ENCODE assay signal across 16 cellular contexts in genomic region chr16:54048994-54049929, GRCh38.
DNase-seq lines count a peak whose midpoint lies in the region; ATAC-seq and TF ChIP-seq lines count a peak whose summit lies in the region.
"Had no signal": no experiment of that assay in that cellular context is flagged by ENCODE, and none has a peak within 500 bp of the region (broad histone marks: within the 10 kb centered on the region; RNA-seq: fewer than 3 reads in every experiment).

No MANE protein-coding gene starts in this region.

- 73 to 85% methylated on average over 10 of the region's 10 CpGs for WGBS in upper lobe of left lung, 2 donors

- TF ChIP-seq CTCF in BE2C (IDR thresholded peaks at IDR 0.05; ENCODE audit: low read depth, low read length) (no peak), HFF-Myc (IDR thresholded peaks at IDR 0.05; ENCODE audit: low read depth, low read length, missing control alignments) (no peak), progenitor cell of endocrine pancreas (IDR thresholded peaks at IDR 0.05; ENCODE audit: unreplicated experiment) (no peak), upper lobe of left lung (IDR thresholded peaks at IDR 0.05) (no peak)

- ATAC-seq in Right ventricle myocardium superior (ENCODE audit: poor library complexity) (no peak), upper lobe of left lung (ENCODE audit: low FRiP score in 2 of 2) (no peak)
- ATAC-seq: activated T-cell treated with anti-CD3 and anti-CD28 coated beads, Interleukin-2, amount 50 U/mL, for 72 hours; foreskin keratinocyte; right cardiac atrium had no signal

- H3K27me3 ChIP-seq in BE2C = no peaks in the 10 kb centered on the region
- no peaks in the 10 kb centered on the region for H3K27me3 ChIP-seq in upper lobe of left lung
- H3K27me3 ChIP-seq: foreskin keratinocyte had no signal

- H3K4me3 ChIP-seq in BE2C (ENCODE audit: low read depth, low read length) (peak overlapping the region; percentile 19; the same call in 1 of the 2 replicates), HFF-Myc (replicated peaks; ENCODE audit: low read depth, low read length) (no peak overlapping the region), upper lobe of left lung (no peak overlapping the region)
- H3K4me3 ChIP-seq: PC-9 had no signal

- H3K9me3 ChIP-seq in BE2C = no peaks in the 10 kb centered on the region
- H3K9me3 ChIP-seq in upper lobe of left lung = no peaks in the 10 kb centered on the region
- H3K9me3 ChIP-seq: Caco-2 had no signal

- H3K36me3 ChIP-seq in BE2C (no peaks in the 10 kb centered on the region), upper lobe of left lung (no peaks in the 10 kb centered on the region)

- H3K4me1 ChIP-seq in BE2C = peaks cover 6% of the 10 kb centered on the region
- no peaks in the 10 kb centered on the region for H3K4me1 ChIP-seq in upper lobe of left lung
- H3K4me1 ChIP-seq: Caco-2, foreskin keratinocyte had no signal

- no peaks in the 10 kb centered on the region for H3K9me3 Mint-ChIP-seq in progenitor cell of endocrine pancreas (ENCODE audit: low read depth)
- H3K9me3 Mint-ChIP-seq: activated CD4-positive, alpha-beta memory T cell treated with anti-CD3 and anti-CD28 coated beads, Interleukin-2, amount 10 ng/mL, durations not matched to agents 7 days and 5 days; activated T-cell treated with anti-CD3 and anti-CD28 coated beads, Interleukin-2, amount 50 U/mL, for 72 hours had no signal

- no peaks in the 10 kb centered on the region for H3K27me3 Mint-ChIP-seq in progenitor cell of endocrine pancreas
- H3K27me3 Mint-ChIP-seq: activated CD4-positive, alpha-beta memory T cell treated with anti-CD3 and anti-CD28 coated beads, Interleukin-2, amount 10 ng/mL, durations not matched to agents 7 days and 5 days had no signal

- no peak overlapping the region for H3K4me3 Mint-ChIP-seq in progenitor cell of endocrine pancreas (ENCODE audit: low read depth)
- H3K4me3 Mint-ChIP-seq: activated CD4-positive, alpha-beta memory T cell treated with anti-CD3 and anti-CD28 coated beads, Interleukin-2, amount 10 ng/mL, durations not matched to agents 7 days and 5 days; activated T-cell treated with anti-CD3 and anti-CD28 coated beads, Interleukin-2, amount 50 U/mL, for 72 hours; nephron had no signal

- intact Hi-C loops in Right ventricle myocardium superior (cut with DNase I) = no loop called here

- H3K27ac Mint-ChIP-seq in progenitor cell of endocrine pancreas = no peak overlapping the region
- H3K27ac Mint-ChIP-seq: activated CD4-positive, alpha-beta memory T cell treated with anti-CD3 and anti-CD28 coated beads, Interleukin-2, amount 10 ng/mL, durations not matched to agents 7 days and 5 days; activated T-cell treated with anti-CD3 and anti-CD28 coated beads, Interleukin-2, amount 50 U/mL, for 72 hours; nephron had no signal

- no peak for TF ChIP-seq EP300 in upper lobe of left lung (IDR thresholded peaks at IDR 0.05)

- no peak overlapping the region for H3K27ac ChIP-seq in upper lobe of left lung
- H3K27ac ChIP-seq: foreskin keratinocyte, PC-9 had no signal

- H3K4me1 Mint-ChIP-seq in progenitor cell of endocrine pancreas (ENCODE audit: low read depth) = peaks cover 1% of the 10 kb centered on the region
- H3K4me1 Mint-ChIP-seq: activated CD4-positive, alpha-beta memory T cell treated with anti-CD3 and anti-CD28 coated beads, Interleukin-2, amount 10 ng/mL, durations not matched to agents 7 days and 5 days had no signal

- no peak for DNase-seq in BE2C
- peak; percentile 16 for DNase-seq in HFF-Myc (ENCODE audit: extremely low read depth, low read depth)
- DNase-seq in NCI-H2171 treated with DMSO at 0.1 percent for 48 hours (lab: John Stamatoyannopoulos, UW) = peak; percentile 93
- peak; percentile 38 for DNase-seq in iPS DF 19.7 (ENCODE audit: low read depth, low spot score)
- no peak for DNase-seq in progenitor cell of endocrine pancreas (ENCODE audit: low spot score, unreplicated experiment)
- DNase-seq in Right ventricle myocardium superior = no peak
- no peak for DNase-seq in upper lobe of left lung
- DNase-seq in central memory CD4-positive, alpha-beta T cell = no peak
- DNase-seq: activated CD4-positive, alpha-beta memory T cell treated with anti-CD3 and anti-CD28 coated beads, Interleukin-2, amount 10 ng/mL, durations not matched to agents 7 days and 5 days; activated T-cell treated with anti-CD3 and anti-CD28 coated beads, Interleukin-2, amount 50 U/mL, for 72 hours; Caco-2; foreskin keratinocyte; MM.1S; PC-9; right cardiac atrium had no signal

- no peak for TF ChIP-seq POLR2A in upper lobe of left lung (IDR thresholded peaks at IDR 0.05)

- H3K36me3 Mint-ChIP-seq in progenitor cell of endocrine pancreas (ENCODE audit: insufficient read depth) = no peaks in the 10 kb centered on the region

Comparison
In these comparisons a context has a peak if more than half of its experiments do, and no peak if none do; other contexts are left out.
1. DNase-seq: peak in HFF-Myc (single experiment), NCI-H2171 treated with DMSO at 0.1 percent for 48 hours (single experiment) and iPS DF 19.7 (single experiment); none in BE2C (single experiment), progenitor cell of endocrine pancreas (single experiment), Right ventricle myocardium superior (single experiment), upper lobe of left lung (0 of 2) and central memory CD4-positive, alpha-beta T cell (single experiment).